ENCODE assay signal across 8 cellular contexts in the genomic region with DNA sequence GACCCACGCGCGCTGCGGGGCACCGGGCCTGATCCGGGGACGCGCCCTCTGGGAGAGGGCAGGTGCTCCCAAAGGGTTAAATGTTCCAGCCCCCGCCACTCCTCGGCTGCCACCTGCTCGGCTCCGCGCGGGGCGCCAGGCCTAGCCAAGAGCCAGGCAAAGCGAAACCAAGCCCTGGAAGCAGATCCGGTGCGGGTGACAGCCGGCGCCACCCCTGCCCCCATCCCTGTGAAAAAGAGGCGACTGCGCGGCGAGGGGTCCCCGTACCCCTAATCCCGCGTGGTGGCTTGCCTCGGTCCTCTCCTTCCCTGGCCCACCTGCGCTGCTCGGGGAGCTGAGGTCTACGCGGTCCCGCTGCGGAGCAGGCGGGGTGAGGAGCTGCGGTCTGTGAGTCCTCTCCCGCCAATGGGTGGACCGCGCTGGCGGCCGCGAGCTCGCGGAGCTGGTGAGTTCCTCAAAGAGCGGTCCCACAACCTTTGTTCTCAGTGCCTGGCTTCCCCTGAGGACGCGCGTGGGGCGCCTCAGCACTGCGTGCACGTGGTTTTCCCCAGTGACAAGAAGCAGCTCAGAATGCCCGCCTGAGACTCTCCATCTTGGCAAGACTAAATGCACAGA. TPM values are rescaled to one million over a fixed set of nuclear protein-coding genes. Genes with fewer than 3 reads are reported as not detected.
DNase-seq lines count a peak whose midpoint lies in the region; ATAC-seq and TF ChIP-seq lines count a peak whose summit lies in the region.

A gene (minus strand): TSS at position 610 of the 615 bp plus-strand sequence.

- POLR2A ChIA-PET in naive thymus-derived CD8-positive, alpha-beta T cell (lab: Charles Lee) = no interaction called here

- peak within 1 kb of the TSS; percentile 71 for H3K27ac Mint-ChIP-seq in HFFc6
- H3K27ac Mint-ChIP-seq in naive thymus-derived CD8-positive, alpha-beta T cell = peak within 1 kb of the TSS in 3 of 10 donors; percentile 12 to 40 (median 16)

- 0 out of 2 replicates have a peak, but pooled peaks cover 6% of the 10 kb centered on the region for H3K36me3 Mint-ChIP-seq in HFFc6 (ENCODE audit: low read depth)
- H3K36me3 Mint-ChIP-seq in naive thymus-derived CD8-positive, alpha-beta T cell = no peaks in the 10 kb centered on the region

- no peak; the same call in 1 of the 2 replicates for TF ChIP-seq CTCF in HFFc6 (IDR thresholded peaks at IDR 0.05)
- no peak for TF ChIP-seq CTCF in fibroblast of the aortic adventitia (IDR thresholded peaks at IDR 0.05; ENCODE audit: insufficient read depth, low read length)
- no peak for TF ChIP-seq CTCF in subcutaneous adipose tissue (IDR thresholded peaks at IDR 0.05; ENCODE audit: low read depth)

- H3K4me1 Mint-ChIP-seq in HFFc6 (ENCODE audit: low read depth) = peaks cover 47% of the 10 kb centered on the region
- peaks cover 0 to 8% (median 7%) of the 10 kb centered on the region in 4 donors for H3K4me1 Mint-ChIP-seq in naive thymus-derived CD8-positive, alpha-beta T cell

- peaks cover 2% of the 10 kb centered on the region; the same call in 1 of the 2 replicates for H3K27me3 Mint-ChIP-seq in HFFc6 (ENCODE audit: insufficient read depth)
- H3K27me3 Mint-ChIP-seq in naive thymus-derived CD8-positive, alpha-beta T cell = peaks cover 8 to 40% (median 26%) of the 10 kb centered on the region in 5 donors

- no peaks in the 10 kb centered on the region for H3K9me3 Mint-ChIP-seq in HFFc6
- H3K9me3 Mint-ChIP-seq in naive thymus-derived CD8-positive, alpha-beta T cell = peaks cover 0 to 1% (median 0%) of the 10 kb centered on the region in 9 donors

- DNase-seq in COLO668 (lab: John Stamatoyannopoulos, UW; ENCODE audit: unreplicated experiment) (peak; percentile 82), HFFc6 (peak; percentile 20), OCI-M1 (lab: John Stamatoyannopoulos, UW) (peak; percentile 96), fibroblast of the aortic adventitia (ENCODE audit: low read depth) (peak; percentile 51), germinal center (ENCODE audit: low spot score) (no peak)
- peak; percentile 78 for DNase-seq in activated effector memory CD4-positive, alpha-beta T cell treated with anti-CD3 and anti-CD28 coated beads, Interleukin-2, amount 50 U/mL, for 16 hours
- peak in 7 of 10 donors; percentile 6 to 64 (median 26) for DNase-seq in naive thymus-derived CD8-positive, alpha-beta T cell

- peak; percentile 70 to 83 for ATAC-seq in naive thymus-derived CD8-positive, alpha-beta T cell

- peak within 1 kb of the TSS; percentile 86 for H3K4me3 Mint-ChIP-seq in HFFc6
- peak within 1 kb of the TSS; percentile 52 to 81 (median 72) for H3K4me3 Mint-ChIP-seq in naive thymus-derived CD8-positive, alpha-beta T cell

- H3K4me3 ChIP-seq in fibroblast of the aortic adventitia (ENCODE audit: low read depth, low read length) = peak within 1 kb of the TSS; percentile 76

RNA-seq across cellular contexts. Expression of the gene that starts here (rescaled TPM):
- 1 to 10 TPM; 3.5 to 8.6 (median 6.6) TPM for total RNA-seq in HFFc6 (2021; fragmentation: NEBNext Ultra II Directional; extraction: Animal tissue kit (Norgen Biotek cat#: 25700))
- total RNA-seq in fibroblast of the aortic adventitia (ENCODE audit: low replicate concordance) = 40.4 and 56.9 TPM in 2 replicates
- 1 to 10 TPM; 2.0 to 2.5 TPM for total RNA-seq in naive thymus-derived CD8-positive, alpha-beta T cell
- polyA plus RNA-seq in naive thymus-derived CD8-positive, alpha-beta T cell = 1 to 10 TPM in 1 of 3 donors, under 1 TPM in 2; 0.48 to 1.1 (median 0.54) TPM
- total RNA-seq in subcutaneous adipose tissue = 10 to 100 TPM; 28.2 to 60.7 (median 46.0) TPM
